17 cellular contexts compared by ENCODE assay signal in genomic region chr1:53337499-53337898, GRCh38.
"Had no signal": no experiment of that assay in that cellular context is flagged by ENCODE, and none has a peak within 500 bp of the region (broad histone marks: within the 10 kb centered on the region; RNA-seq: fewer than 3 reads in every experiment).

No MANE protein-coding gene starts in this region.

- H3K4me3 ChIP-seq: heart right ventricle, left ventricle myocardium inferior, lower lobe of right lung, psoas muscle, sigmoid colon, skin epidermis had no signal

- H3K9ac ChIP-seq: parathyroid adenoma had no signal

- H3K9me3 ChIP-seq: heart right ventricle, left ventricle myocardium inferior, lower lobe of right lung, psoas muscle, sigmoid colon had no signal

- FAIRE-seq: colon, frontal cortex had no signal

- H3K79me2 ChIP-seq: parathyroid adenoma had no signal

- H3K27ac ChIP-seq: heart right ventricle, left ventricle myocardium inferior, lower lobe of right lung, parathyroid adenoma, psoas muscle, sigmoid colon, skin epidermis had no signal

- ATAC-seq: heart right ventricle, lower lobe of right lung, psoas muscle had no signal

- H3K4me1 ChIP-seq: heart right ventricle, left ventricle myocardium inferior, lower lobe of right lung, parathyroid adenoma, psoas muscle, sigmoid colon had no signal

- H3K36me3 ChIP-seq: heart right ventricle, left ventricle myocardium inferior, lower lobe of right lung, sigmoid colon had no signal

- H2AFZ ChIP-seq: parathyroid adenoma had no signal

- H3K27me3 ChIP-seq: sigmoid colon had no signal

- DNase-seq: effector CD4-positive, alpha-beta T cell; heart right ventricle; islet precursor cell; left ventricle myocardium inferior; lower lobe of right lung; mesenchymal stem cell; naive B cell; occipital lobe; psoas muscle; stimulated activated CD4-positive, alpha-beta T cell treated with anti-CD3 and anti-CD28 coated beads, Interleukin-12 subunit alpha, Interleukin-12 subunit beta, amount 100 ng/mL, for 4 hours; stimulated activated naive CD4-positive, alpha-beta T cell; trophoblast cell had no signal
